Comparison of ENCODE assay signal across 8 cellular contexts in genomic region chr10:118850418-118851061, GRCh38.
DNase-seq lines count a peak whose midpoint lies in the region; ATAC-seq lines count a peak whose summit lies in the region.

No MANE protein-coding gene starts in this region.

- H3K4me1 ChIP-seq in NT2/D1 (ENCODE audit: insufficient read depth, insufficient read length): no peaks in the 10 kb centered on the region

- no peaks in the 10 kb centered on the region for H3K36me3 ChIP-seq in NT2/D1 (ENCODE audit: insufficient read depth, insufficient read length, low read length)

- DNase-seq in DMS53 treated with DMSO at 0.1 percent for 48 hours (lab: John Stamatoyannopoulos, UW; ENCODE audit: unreplicated experiment): peak; percentile 57
- DNase-seq in NT2/D1 (ENCODE audit: low read depth, low spot score): peak; percentile 60
- DNase-seq in activated T-cell treated with anti-CD3 and anti-CD28 coated beads for 1 hour (ENCODE audit: low read depth): peak; percentile 57
- peak; percentile 42 for DNase-seq in fibroblast of peridontal ligament (ENCODE audit: extremely low read depth)
- DNase-seq in pons (ENCODE audit: low spot score): peak; percentile 27
- no peak for DNase-seq in cerebellar nuclear complex (lab: John Stamatoyannopoulos, UW)

- no peak overlapping the region for H3K4me3 ChIP-seq in NT2/D1 (ENCODE audit: insufficient read length, low read depth)

- ATAC-seq in HG02884 (IDR thresholded peaks at IDR 0.05; ENCODE audit: unreplicated experiment) (peak; percentile 50), HG02763 (IDR thresholded peaks at IDR 0.05; ENCODE audit: unreplicated experiment) (no peak)

- no peaks in the 10 kb centered on the region for H3K27me3 ChIP-seq in NT2/D1 (ENCODE audit: insufficient read depth, insufficient read length)

- H3K9me3 ChIP-seq in NT2/D1 (ENCODE audit: insufficient read depth, low read length): no peaks in the 10 kb centered on the region

- H3K9ac ChIP-seq in NT2/D1 (ENCODE audit: insufficient read length, low read depth): no peak overlapping the region

Comparison
In these comparisons a context has a peak if more than half of its experiments do, and no peak if none do; other contexts are left out.
1. DNase-seq: peak in DMS53 treated with DMSO at 0.1 percent for 48 hours (single experiment), NT2/D1 (single experiment), activated T-cell treated with anti-CD3 and anti-CD28 coated beads for 1 hour (single experiment), fibroblast of peridontal ligament (single experiment) and pons (single experiment); none in cerebellar nuclear complex (0 of 2).